In genomic region chr2:23271230-23271629, GRCh38 we compare ENCODE assay signal across 28 cellular contexts.
"Had no signal": no experiment of that assay in that cellular context is flagged by ENCODE, and none has a peak within 500 bp of the region (broad histone marks: within the 10 kb centered on the region; RNA-seq: fewer than 3 reads in every experiment).

No MANE protein-coding gene starts in this region.

- ATAC-seq: left colon; left lung; naive thymus-derived CD4-positive, alpha-beta T cell; natural killer cell treated with Interleukin-12 subunit alpha and Interleukin-12 subunit beta and Interleukin-15 and Interleukin-18, amount 100 ng/mL, for 72 hours; pancreas; right lobe of liver; stimulated activated memory B cell treated with anti-CD40 and anti-IgM and Interleukin-4, amounts not matched to agents 10 μg/mL and 1 μg/mL and 100 μg/mL, for 72 hours; stimulated activated naive CD8-positive, alpha-beta T cell treated with anti-CD3 and anti-CD28 coated beads, Interleukin-15, amount 100 ng/mL, for 72 hours had no signal

- H3K4me3 ChIP-seq: left lung, lung, pancreas, prostate gland, right lobe of liver, smooth muscle cell, testis, thyroid gland, transverse colon, upper lobe of left lung, vagina had no signal

- H3K27me3 ChIP-seq: left lung, pancreas, right lobe of liver, testis, thyroid gland, transverse colon, upper lobe of left lung, vagina had no signal

- H3K36me3 ChIP-seq: left lung, pancreas, prostate gland, right lobe of liver, thyroid gland, transverse colon, upper lobe of left lung, vagina had no signal

- DNase-seq: head of caudate nucleus; hippocampal formation; immature natural killer cell; kidney; left colon; left lung; naive thymus-derived CD4-positive, alpha-beta T cell; nucleus accumbens; pancreas; posterior cingulate gyrus; right lobe of liver; stimulated activated CD4-positive, alpha-beta T cell treated with anti-CD3 and anti-CD28 coated beads, Interleukin-1b, Interleukin-23, amount 100 ng/mL, for 48 hours; stimulated activated CD4-positive, alpha-beta T cell treated with anti-CD3 and anti-CD28 coated beads, Interleukin-2, amount 100 ng/mL, for 48 hours; stimulated activated CD4-positive, alpha-beta T cell treated with anti-CD3 and anti-CD28 coated beads, Interleukin-4, amount 100 ng/mL, for 4 hours; stimulated activated CD8-positive, alpha-beta memory T cell treated with anti-CD3 and anti-CD28 coated beads, Interleukin-4, amount 100 ng/mL, for 48 hours; stimulated activated naive CD4-positive, alpha-beta T cell treated with Interleukin-2 at 50 U/mL for 16 hours; stimulated activated naive CD8-positive, alpha-beta T cell treated with anti-CD3 and anti-CD28 coated beads, Interleukin-15, amount 100 ng/mL, for 72 hours; substantia nigra; testis; thyroid gland; transverse colon; upper lobe of left lung had no signal

- H3K27ac ChIP-seq: left lung, pancreas, prostate gland, right lobe of liver, testis, thyroid gland, transverse colon, upper lobe of left lung, vagina had no signal

- H3K4me1 ChIP-seq: left lung, prostate gland, testis, thyroid gland, transverse colon, upper lobe of left lung, vagina had no signal

- H3K9me3 ChIP-seq: left lung, pancreas, prostate gland, right lobe of liver, testis, thyroid gland, transverse colon, upper lobe of left lung, vagina had no signal

- H3K4me2 ChIP-seq: smooth muscle cell had no signal
